In the genomic region with DNA sequence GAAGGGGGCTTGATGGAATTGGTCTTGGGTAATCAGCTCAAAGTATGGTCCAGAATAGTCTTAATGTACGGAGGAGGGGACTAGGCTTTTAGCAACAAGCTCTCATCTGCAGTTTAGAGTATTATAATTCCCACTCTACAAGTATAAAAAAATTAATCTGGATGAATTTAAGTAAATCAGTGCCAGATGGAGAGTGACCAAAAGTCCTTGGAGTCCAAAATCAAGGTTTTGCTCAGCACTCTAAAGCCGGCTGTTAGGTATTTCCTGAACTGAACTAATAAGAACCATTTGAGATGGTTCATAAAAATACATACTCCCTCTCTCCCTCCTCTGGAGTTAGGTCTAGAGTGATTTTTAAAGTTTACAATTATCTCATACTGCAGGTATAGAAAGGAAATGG, we compare ENCODE assay signal across 17 cellular contexts. TPM values are rescaled to one million over a fixed set of nuclear protein-coding genes. Genes with fewer than 3 reads are reported as not detected.
A peak's percentile ranks its signal among the peaks of the same experiment; 100 is the strongest.
DNase-seq lines count a peak whose midpoint lies in the region; ATAC-seq, FAIRE-seq and TF ChIP-seq lines count a peak whose summit lies in the region.
"Had no signal": no experiment of that assay in that cellular context is flagged by ENCODE, and none has a peak within 500 bp of the region (broad histone marks: within the 10 kb centered on the region; RNA-seq: fewer than 3 reads in every experiment).

No MANE protein-coding gene starts in this region.

- DNase-seq in NCI-H524 (lab: John Stamatoyannopoulos, UW) = peak; percentile 8 to 66
- DNase-seq in NCI-H524 treated with DMSO at 0.1 percent for 48 hours (lab: John Stamatoyannopoulos, UW) = no peak
- no peak for DNase-seq in GM12892 (ENCODE audit: insufficient read length)
- DNase-seq in cerebellum (ENCODE audit: low spot score) = peak; percentile 24
- DNase-seq in sciatic nerve (ENCODE audit: low spot score) = no peak
- DNase-seq in COLO668 (lab: John Stamatoyannopoulos, UW; ENCODE audit: unreplicated experiment) = no peak
- DNase-seq: AML-193, Calu3, DMS 273 treated with DMSO at 0.1 percent for 48 hours, HCEC 1CT had no signal

- intact Hi-C loops in sciatic nerve (cut with DNase I) = no loop called here

- TF ChIP-seq POLR2A in GM12892 (IDR thresholded peaks at IDR 0.05; ENCODE audit: low read depth, low read length) = no peak

- FAIRE-seq in GM12892 (lab: Jason Lieb, UNC) = peak; percentile 48
- FAIRE-seq: GM12878, GM19239 had no signal

- ATAC-seq in sciatic nerve = peak; percentile 62
- ATAC-seq in HG03108 (IDR thresholded peaks at IDR 0.05; ENCODE audit: unreplicated experiment) = no peak
- ATAC-seq in GM18517 (IDR thresholded peaks at IDR 0.05; ENCODE audit: unreplicated experiment) = no peak

RNA-seq across cellular contexts. Expression of a gene that starts 23.7 kb away (rescaled TPM):
- 167 TPM for polyA plus RNA-seq in GM12892 (2012; ENCODE audit: missing spikeins)
- 392 TPM for total RNA-seq in cerebellum
- 1,285 TPM for total RNA-seq in sciatic nerve

RNA-seq across cellular contexts. Expression of a gene that starts 32.5 kb away (rescaled TPM):
- polyA plus RNA-seq in GM12892 (2012; ENCODE audit: missing spikeins) = 0.19 TPM
- not detected for total RNA-seq in cerebellum
- not detected for total RNA-seq in sciatic nerve
- total RNA-seq: A673, Calu3, Daoy, GM12878, H4 had no signal

Comparison
In these comparisons a context has a peak if more than half of its experiments do, and no peak if none do; other contexts are left out.
1. DNase-seq: peak in NCI-H524 (2 of 2) and cerebellum (single experiment); none in NCI-H524 treated with DMSO at 0.1 percent for 48 hours (single experiment), GM12892 (single experiment), sciatic nerve (single experiment) and COLO668 (single experiment).